Comparison of ENCODE assay signal across 12 cellular contexts in the genomic region with DNA sequence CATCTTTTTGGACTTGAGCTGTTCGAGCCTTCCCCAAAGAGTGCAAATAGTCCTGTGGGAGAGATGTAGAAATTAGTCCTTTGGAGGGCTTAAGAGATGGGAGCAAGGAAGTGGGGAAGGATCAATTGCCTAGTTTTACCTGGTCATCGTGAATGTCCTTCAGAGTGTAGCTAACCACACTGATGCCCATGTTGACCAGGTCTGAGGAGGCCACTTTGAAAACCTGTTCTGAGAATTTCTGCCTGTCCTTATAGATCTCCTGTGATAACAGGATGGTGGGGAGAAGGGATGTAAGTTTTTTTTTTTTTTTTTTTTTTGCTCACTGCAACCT. TPM values are rescaled to one million over a fixed set of nuclear protein-coding genes. Genes with fewer than 3 reads are reported as not detected.
DNase-seq lines count a peak whose midpoint lies in the region; ATAC-seq and TF ChIP-seq lines count a peak whose summit lies in the region.
"Had no signal": no experiment of that assay in that cellular context is flagged by ENCODE, and none has a peak within 500 bp of the region (broad histone marks: within the 10 kb centered on the region; RNA-seq: fewer than 3 reads in every experiment).

No MANE protein-coding gene starts in this region.

- POLR2A ChIA-PET in activated CD8-positive, alpha-beta T cell treated with anti-CD3 and anti-CD28 coated beads, Interleukin-2, amount 10 ng/mL, durations not matched to agents 7 days and 5 days (lab: Charles Lee), result interaction anchor here (0.8 to 0.9 kb wide), 2 partner anchors 15 to 59 kb away, joined by 4 to 5 read pairs; no protein-coding TSS in a partner anchor

- H3K36me3 ChIP-seq in right atrium auricular region (peaks cover 58% of the 10 kb centered on the region), hepatocyte (replicated peaks; ENCODE audit: insufficient read depth, low read depth) (no peaks in the 10 kb centered on the region), uterus (no peaks in the 10 kb centered on the region)

- ATAC-seq in left cardiac atrium, result no peak
- ATAC-seq in activated CD8-positive, alpha-beta T cell treated with anti-CD3 and anti-CD28 coated beads, Interleukin-2, amount 10 ng/mL, durations not matched to agents 7 days and 5 days, result no peak
- ATAC-seq: gastroesophageal sphincter had no signal

- H3K4me3 Mint-ChIP-seq in activated CD8-positive, alpha-beta T cell treated with anti-CD3 and anti-CD28 coated beads, Interleukin-2, amount 10 ng/mL, durations not matched to agents 7 days and 5 days, result peak overlapping the region; percentile 99

- H3K79me2 ChIP-seq in hepatocyte, result peaks cover 73% of the 10 kb centered on the region

- H3K4me1 ChIP-seq in right atrium auricular region, result peaks cover 0 to 56% of the 10 kb centered on the region in 2 donors
- H3K4me1 ChIP-seq in hepatocyte (ENCODE audit: insufficient read depth), result peaks cover 9% of the 10 kb centered on the region
- peaks cover 8 to 12% of the 10 kb centered on the region in 2 donors for H3K4me1 ChIP-seq in uterus

- no peaks in the 10 kb centered on the region for H3K27me3 Mint-ChIP-seq in activated CD8-positive, alpha-beta T cell treated with anti-CD3 and anti-CD28 coated beads, Interleukin-2, amount 10 ng/mL, durations not matched to agents 7 days and 5 days (ENCODE audit: low read depth)

- CTCF ChIA-PET in activated CD8-positive, alpha-beta T cell treated with anti-CD3 and anti-CD28 coated beads, Interleukin-2, amount 10 ng/mL, durations not matched to agents 7 days and 5 days (lab: Charles Lee), result interaction anchor here (0.9 to 5.2 kb wide), 6 partner anchors 11 to 347 kb away, joined by 3 to 32 read pairs (median 3); no protein-coding TSS in a partner anchor

- H3K27ac ChIP-seq in right atrium auricular region, result peak overlapping the region; percentile 15 to 94
- peak overlapping the region; percentile 14 for H3K27ac ChIP-seq in hepatocyte
- H3K27ac ChIP-seq in uterus, result peak overlapping the region; percentile 96 to 99

- no peak overlapping the region for H2AFZ ChIP-seq in hepatocyte

- peak overlapping the region; percentile 96 for H3K27ac Mint-ChIP-seq in activated CD8-positive, alpha-beta T cell treated with anti-CD3 and anti-CD28 coated beads, Interleukin-2, amount 10 ng/mL, durations not matched to agents 7 days and 5 days

- H3K36me3 Mint-ChIP-seq in activated CD8-positive, alpha-beta T cell treated with anti-CD3 and anti-CD28 coated beads, Interleukin-2, amount 10 ng/mL, durations not matched to agents 7 days and 5 days (ENCODE audit: low read depth), result peaks cover 82% of the 10 kb centered on the region

- H3K27me3 ChIP-seq in right atrium auricular region, result no peaks in the 10 kb centered on the region
- H3K27me3 ChIP-seq in hepatocyte, result no peaks in the 10 kb centered on the region
- no peaks in the 10 kb centered on the region for H3K27me3 ChIP-seq in uterus
- H3K27me3 ChIP-seq: gastroesophageal sphincter, thyroid gland had no signal

- H3K4me3 ChIP-seq in right atrium auricular region, result no peak overlapping the region
- H3K4me3 ChIP-seq in hepatocyte, result no peak overlapping the region
- no peak overlapping the region for H3K4me3 ChIP-seq in uterus
- no peak overlapping the region for H3K4me3 ChIP-seq in foreskin fibroblast (ENCODE audit: low read depth in 1 of 2, low read length in 2 of 2)
- H3K4me3 ChIP-seq: thyroid gland had no signal

- H3K4me1 Mint-ChIP-seq in activated CD8-positive, alpha-beta T cell treated with anti-CD3 and anti-CD28 coated beads, Interleukin-2, amount 10 ng/mL, durations not matched to agents 7 days and 5 days (ENCODE audit: low read depth), result peaks cover 75% of the 10 kb centered on the region

- TF ChIP-seq POLR2A in uterus (IDR thresholded peaks at IDR 0.05), result no peak

- H3K4me2 ChIP-seq in hepatocyte, result no peak overlapping the region

- DNase-seq in right atrium auricular region (ENCODE audit: low spot score), result no peak
- no peak for DNase-seq in left cardiac atrium
- no peak for DNase-seq in activated CD8-positive, alpha-beta T cell treated with anti-CD3 and anti-CD28 coated beads, Interleukin-2, amount 10 ng/mL, durations not matched to agents 7 days and 5 days
- no peak for DNase-seq in hepatocyte (ENCODE audit: low spot score)
- no peak for DNase-seq in uterus
- no peak for DNase-seq in C1 segment of cervical spinal cord (lab: John Stamatoyannopoulos, UW)
- no peak for DNase-seq in foreskin fibroblast
- DNase-seq in NCI-H1417 treated with DMSO at 0.1 percent for 48 hours (lab: John Stamatoyannopoulos, UW), result no peak
- DNase-seq: NCI-H2107, T-helper 9 cell, thyroid gland had no signal

- WGBS in hepatocyte (ENCODE audit: low lambda C conversion rate, missing lambda C conversion rate), result 93% methylated on average over 2 of the region's 2 CpGs

- no peaks in the 10 kb centered on the region for H3K9me2 ChIP-seq in hepatocyte (replicated peaks; ENCODE audit: insufficient read depth)

- H4K20me1 ChIP-seq in hepatocyte (ENCODE audit: insufficient read depth, poor library complexity, severe bottlenecking), result no peaks in the 10 kb centered on the region

- no peak for TF ChIP-seq CTCF in right atrium auricular region (IDR thresholded peaks at IDR 0.05)
- TF ChIP-seq CTCF in hepatocyte (IDR thresholded peaks at IDR 0.05; ENCODE audit: poor library complexity), result no peak
- no peak for TF ChIP-seq CTCF in uterus (IDR thresholded peaks at IDR 0.05)
- TF ChIP-seq CTCF in foreskin fibroblast (IDR thresholded peaks at IDR 0.05; ENCODE audit: low read depth, low read length), result no peak

- H3K9me3 Mint-ChIP-seq in activated CD8-positive, alpha-beta T cell treated with anti-CD3 and anti-CD28 coated beads, Interleukin-2, amount 10 ng/mL, durations not matched to agents 7 days and 5 days (ENCODE audit: insufficient read depth), result peaks cover 4% of the 10 kb centered on the region

- H3K9me3 ChIP-seq in right atrium auricular region, result no peaks in the 10 kb centered on the region
- no peaks in the 10 kb centered on the region for H3K9me3 ChIP-seq in hepatocyte (ENCODE audit: low read depth)
- H3K9me3 ChIP-seq in uterus, result no peaks in the 10 kb centered on the region
- H3K9me3 ChIP-seq: gastroesophageal sphincter, thyroid gland had no signal

- intact Hi-C loops in left cardiac atrium (cut with DNase I) (loop anchor here (5.0 to 10.0 kb wide), 3 partner anchors 82 to 137 kb away; no protein-coding TSS in a partner anchor), uterus (cut with DNase I; ENCODE audit: low total_unique reads) (loop anchor here (5.0 kb wide), 1 partner anchor 137 kb away; no protein-coding TSS in a partner anchor)

RNA-seq across cellular contexts. Expression of a gene that starts 2.0 kb away (rescaled TPM):
- 100 to 1,000 TPM; 157 to 167 TPM for total RNA-seq in right atrium auricular region
- total RNA-seq in left cardiac atrium, result 100 to 1,000 TPM; 170 to 179 TPM
- 100 to 1,000 TPM; 314 to 317 TPM for total RNA-seq in activated CD8-positive, alpha-beta T cell treated with anti-CD3 and anti-CD28 coated beads, Interleukin-2, amount 10 ng/mL, durations not matched to agents 7 days and 5 days
- 93.5 and 103 TPM in 2 replicates for total RNA-seq in hepatocyte
- 144 and 148 TPM in 2 replicates for polyA plus RNA-seq in hepatocyte
- 100 to 1,000 TPM in 1 of 4 donors, 10 to 100 TPM in 3; 47.1 to 155 (median 64.6) TPM for total RNA-seq in uterus

RNA-seq across cellular contexts. Expression of a gene that starts 3.8 kb away (rescaled TPM):
- total RNA-seq in right atrium auricular region (100 to 1,000 TPM in 1 of 2 donors, 10 to 100 TPM in 1; 43.6 to 144 TPM), left cardiac atrium (10 to 100 TPM; 23.0 to 81.5 TPM), hepatocyte (173 and 193 TPM in 2 replicates), uterus (10 to 100 TPM in 2 of 4 donors, 1 to 10 TPM in 1, under 1 TPM in 1; 0.88 to 23.8 (median 10.4) TPM)
- 10 to 100 TPM; 76.6 to 82.9 TPM for total RNA-seq in activated CD8-positive, alpha-beta T cell treated with anti-CD3 and anti-CD28 coated beads, Interleukin-2, amount 10 ng/mL, durations not matched to agents 7 days and 5 days
- polyA plus RNA-seq in hepatocyte, result 158 and 159 TPM in 2 replicates

RNA-seq across cellular contexts. Expression of a gene that starts 20.4 kb away (rescaled TPM):
- 100 to 1,000 TPM; 121 to 236 TPM for total RNA-seq in right atrium auricular region
- 100 to 1,000 TPM; 276 to 303 TPM for total RNA-seq in left cardiac atrium
- 1,000 to 10,000 TPM; 1,638 to 1,703 TPM for total RNA-seq in activated CD8-positive, alpha-beta T cell treated with anti-CD3 and anti-CD28 coated beads, Interleukin-2, amount 10 ng/mL, durations not matched to agents 7 days and 5 days
- 460 and 470 TPM in 2 replicates for total RNA-seq in hepatocyte
- polyA plus RNA-seq in hepatocyte, result 414 and 433 TPM in 2 replicates
- 100 to 1,000 TPM; 130 to 426 (median 290) TPM for total RNA-seq in uterus

RNA-seq across cellular contexts. Expression of a gene that starts 23.4 kb away (rescaled TPM):
- total RNA-seq in right atrium auricular region, result 10 to 100 TPM in 1 of 2 donors, 1 to 10 TPM in 1; 6.7 to 12.3 TPM
- total RNA-seq in left cardiac atrium, result 10 to 100 TPM; 19.1 to 25.6 TPM
- 10 to 100 TPM; 48.5 to 52.4 TPM for total RNA-seq in activated CD8-positive, alpha-beta T cell treated with anti-CD3 and anti-CD28 coated beads, Interleukin-2, amount 10 ng/mL, durations not matched to agents 7 days and 5 days
- total RNA-seq in hepatocyte, result 3.3 and 8.7 TPM in 2 replicates
- polyA plus RNA-seq in hepatocyte, result 9.8 and 9.9 TPM in 2 replicates
- 10 to 100 TPM in 2 of 4 donors, 1 to 10 TPM in 2; 3.1 to 61.9 (median 10.2) TPM for total RNA-seq in uterus

RNA-seq across cellular contexts. Expression of a gene that starts 49.7 kb away (rescaled TPM):
- total RNA-seq in right atrium auricular region, result 1 to 10 TPM; 2.2 to 4.2 TPM
- 1 to 10 TPM; 5.3 to 6.3 TPM for total RNA-seq in left cardiac atrium
- total RNA-seq in activated CD8-positive, alpha-beta T cell treated with anti-CD3 and anti-CD28 coated beads, Interleukin-2, amount 10 ng/mL, durations not matched to agents 7 days and 5 days, result 10 to 100 TPM; 41.7 to 44.6 TPM
- total RNA-seq in hepatocyte, result 7.2 and 7.8 TPM in 2 replicates
- polyA plus RNA-seq in hepatocyte, result 17.2 and 21.0 TPM in 2 replicates
- total RNA-seq in uterus, result 10 to 100 TPM in 1 of 4 donors, 1 to 10 TPM in 2, under 1 TPM in 1; 0.59 to 29.3 (median 5.4) TPM

Comparison
In these comparisons a context has a peak if more than half of its experiments do, and no peak if none do; other contexts are left out.
1. H3K27ac ChIP-seq: peak in every context shown above with its lines; median percentile 98 in uterus; 54 in right atrium auricular region; 14 in hepatocyte.